Comparison of ENCODE assay signal across 1 cellular context in genomic region chr2:15937105-15937881, GRCh38.
TF ChIP-seq lines count a peak whose summit lies in the region.

No MANE protein-coding gene starts in this region.

TF ChIP-seq in K562, 482 proteins besides CTCF, POLR2A, EP300 and RAD21 (continued from another document):
- TF ChIP-seq MITF (IDR thresholded peaks at IDR 0.05) (no peak), SRF (CRISPR knock-in tag; IDR thresholded peaks at IDR 0.05) (peak in 1 of 2 experiments; percentile 72; a peak in 1 of 4 replicates), BMI1 (IDR thresholded peaks at IDR 0.05; ENCODE audit: low read length) (no peak), TFAM (CRISPR knock-in tag; conservative IDR thresholded peaks at IDR 0.05) (no peak), PTBP1 (IDR thresholded peaks at IDR 0.05; ENCODE audit: low read depth, low read length) (no peak), MAFG (tag; conservative IDR thresholded peaks at IDR 0.05) (no peak), ZNF274 (IDR thresholded peaks at IDR 0.05; ENCODE audit: borderline replicate concordance, low read depth, low read length) (no peak), HBP1 (CRISPR knock-in tag; IDR thresholded peaks at IDR 0.05) (no peak)
